29 cellular contexts compared by ENCODE assay signal in the genomic region with DNA sequence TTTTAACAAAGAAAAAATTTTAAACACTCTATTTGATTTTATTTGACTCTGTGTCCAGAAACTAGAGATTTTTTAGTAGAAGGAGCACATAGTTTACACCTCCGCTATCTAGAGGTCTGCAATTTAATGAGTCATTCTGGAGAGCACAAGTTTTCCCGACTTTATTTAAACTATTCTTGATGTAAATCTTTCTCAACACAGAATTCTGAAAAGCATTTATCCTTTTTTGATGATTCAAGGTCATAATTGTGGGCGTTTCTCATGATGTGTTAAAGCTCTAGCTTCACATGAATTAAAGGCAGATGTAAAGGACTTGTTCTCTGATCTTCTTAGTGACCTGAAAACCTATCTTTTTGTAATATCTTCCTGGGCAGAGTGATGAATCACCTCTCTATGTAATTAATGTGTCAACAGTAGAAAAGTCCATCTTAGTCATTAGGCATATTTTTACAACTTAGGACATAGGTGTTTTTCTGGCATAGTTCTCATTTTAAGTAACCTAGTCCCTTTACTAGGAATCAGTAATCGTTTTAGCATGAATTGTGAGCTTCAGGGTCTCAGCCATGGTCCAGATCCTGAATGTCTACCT.
A peak's percentile ranks its signal among the peaks of the same experiment; 100 is the strongest.
DNase-seq lines count a peak whose midpoint lies in the region; ATAC-seq, FAIRE-seq and TF ChIP-seq lines count a peak whose summit lies in the region.
"Had no signal": no experiment of that assay in that cellular context is flagged by ENCODE, and none has a peak within 500 bp of the region (broad histone marks: within the 10 kb centered on the region; RNA-seq: fewer than 3 reads in every experiment).

No MANE protein-coding gene starts in this region.

- no peak overlapping the region for H3K27ac ChIP-seq in astrocyte (ENCODE audit: low read depth, low read length)
- H3K27ac ChIP-seq: BLaER1 treated with 17β-estradiol and CSF1 and Interleukin-3, amounts not matched to agents 10 nM and 100 nM; gastrocnemius medialis; parathyroid adenoma; suprapubic skin had no signal

- H3K4me3 ChIP-seq in astrocyte (ENCODE audit: insufficient read depth, low read depth, low read length): no peak overlapping the region
- H3K4me3 ChIP-seq: BLaER1 treated with 17β-estradiol and CSF1 and Interleukin-3, amounts not matched to agents 10 nM and 100 nM; gastrocnemius medialis; K562; mucosa of descending colon; suprapubic skin had no signal

- H3K27me3 ChIP-seq in astrocyte (ENCODE audit: insufficient read depth, low read length): no peaks in the 10 kb centered on the region
- H3K27me3 ChIP-seq: BLaER1 treated with 17β-estradiol and CSF1 and Interleukin-3, amounts not matched to agents 10 nM and 100 nM; gastrocnemius medialis; suprapubic skin had no signal

- H3K36me3 Mint-ChIP-seq in astrocyte (ENCODE audit: low read depth, unreplicated experiment): no peaks in the 10 kb centered on the region
- H3K36me3 Mint-ChIP-seq: stimulated activated memory B cell treated with anti-CD40 and anti-IgM and Interleukin-4, amounts not matched to agents 10 μg/mL and 1 μg/mL and 100 μg/mL, for 72 hours had no signal

- no peaks in the 10 kb centered on the region for H3K9me3 ChIP-seq in astrocyte (ENCODE audit: insufficient read depth, low read depth, low read length)
- H3K9me3 ChIP-seq: BLaER1 treated with 17β-estradiol and CSF1 and Interleukin-3, amounts not matched to agents 10 nM and 100 nM; Caco-2; gastrocnemius medialis; mucosa of descending colon; suprapubic skin had no signal

- H3K4me1 Mint-ChIP-seq in astrocyte (ENCODE audit: low read depth, unreplicated experiment): peaks cover 4% of the 10 kb centered on the region
- H3K4me1 Mint-ChIP-seq: stimulated activated memory B cell treated with anti-CD40 and anti-IgM and Interleukin-4, amounts not matched to agents 10 μg/mL and 1 μg/mL and 100 μg/mL, for 72 hours had no signal

- peak; percentile 38 for DNase-seq in EL
- DNase-seq in M059J (ENCODE audit: low read depth): peak; percentile 71
- peak; percentile 60 for DNase-seq in astrocyte (ENCODE audit: low read depth)
- DNase-seq in kidney glomerular epithelial cell (lab: John Stamatoyannopoulos, UW): peak; percentile 16
- DNase-seq in LoVo (ENCODE audit: low spot score): no peak
- DNase-seq in ureter (ENCODE audit: low spot score): no peak
- DNase-seq: activated CD4-positive, alpha-beta T cell treated with anti-CD3 and anti-CD28 coated beads for 4 hours; activated CD8-positive, alpha-beta memory T cell treated with anti-CD3 and anti-CD28 coated beads for 24 hours; activated naive CD4-positive, alpha-beta T cell treated with Interleukin-2 at 50 U/mL for 16 hours; activated T-cell treated with anti-CD3 and anti-CD28 coated beads, Interleukin-2, amount 50 U/mL, for 24 hours; Caco-2; caudate nucleus; gastrocnemius medialis; islet precursor cell; mucosa of descending colon; NCI-H1694 treated with DMSO at 0.1 percent for 48 hours; NCI-H2171 treated with DMSO at 0.1 percent for 48 hours; NCI-H526; right cardiac atrium; stimulated activated CD4-positive, alpha-beta T cell treated with anti-CD3 and anti-CD28 coated beads, Interleukin-4, amount 100 ng/mL, for 1 hour; T-helper 2 cell had no signal

- no peak overlapping the region for H3K27ac Mint-ChIP-seq in astrocyte (ENCODE audit: unreplicated experiment)
- H3K27ac Mint-ChIP-seq: activated T-cell treated with anti-CD3 and anti-CD28 coated beads, Interleukin-2, amount 50 U/mL, for 24 hours; stimulated activated memory B cell treated with anti-CD40 and anti-IgM and Interleukin-4, amounts not matched to agents 10 μg/mL and 1 μg/mL and 100 μg/mL, for 72 hours had no signal

- no peak overlapping the region for H3K4me3 Mint-ChIP-seq in astrocyte (ENCODE audit: unreplicated experiment)
- H3K4me3 Mint-ChIP-seq: activated T-cell treated with anti-CD3 and anti-CD28 coated beads, Interleukin-2, amount 50 U/mL, for 24 hours; stimulated activated memory B cell treated with anti-CD40 and anti-IgM and Interleukin-4, amounts not matched to agents 10 μg/mL and 1 μg/mL and 100 μg/mL, for 72 hours had no signal

- no peak for FAIRE-seq in astrocyte (lab: Jason Lieb, UNC)
- FAIRE-seq: K562 had no signal

- no peaks in the 10 kb centered on the region for H3K36me3 ChIP-seq in astrocyte (ENCODE audit: insufficient read depth, low read length)
- H3K36me3 ChIP-seq: BLaER1 treated with 17β-estradiol and CSF1 and Interleukin-3, amounts not matched to agents 10 nM and 100 nM; gastrocnemius medialis; suprapubic skin had no signal

- H2AFZ ChIP-seq in astrocyte (ENCODE audit: low read depth, low read length): no peak overlapping the region
- H2AFZ ChIP-seq: parathyroid adenoma had no signal

- TF ChIP-seq CTCF in astrocyte (IDR thresholded peaks at IDR 0.05; ENCODE audit: insufficient read depth, low read depth, low read length): no peak

- H3K4me1 ChIP-seq in astrocyte (ENCODE audit: insufficient read depth, low read length): no peaks in the 10 kb centered on the region
- H3K4me1 ChIP-seq: Caco-2, gastrocnemius medialis, parathyroid adenoma, suprapubic skin had no signal

- peak overlapping the region; percentile 23 for H3K4me2 ChIP-seq in astrocyte (ENCODE audit: low read length)
- H3K4me2 ChIP-seq: BLaER1 treated with 17β-estradiol and CSF1 and Interleukin-3, amounts not matched to agents 10 nM and 100 nM had no signal

- ATAC-seq in HG02938 (IDR thresholded peaks at IDR 0.05; ENCODE audit: unreplicated experiment) (no peak), GM21360 (IDR thresholded peaks at IDR 0.05; ENCODE audit: unreplicated experiment) (no peak)
- ATAC-seq: gastrocnemius medialis; K562; mucosa of descending colon; right cardiac atrium; SK-N-SH treated with all-trans-retinoic acid at 6 μM for 48 hours; stimulated activated memory B cell treated with anti-CD40 and anti-IgM and Interleukin-4, amounts not matched to agents 10 μg/mL and 1 μg/mL and 100 μg/mL, for 72 hours had no signal

- H3K27me3 Mint-ChIP-seq in astrocyte (ENCODE audit: low read depth, unreplicated experiment): no peaks in the 10 kb centered on the region

- H4K20me1 ChIP-seq in astrocyte (ENCODE audit: insufficient read depth, low read length): no peaks in the 10 kb centered on the region
- H4K20me1 ChIP-seq: BLaER1 treated with 17β-estradiol and CSF1 and Interleukin-3, amounts not matched to agents 10 nM and 100 nM had no signal

- no peaks in the 10 kb centered on the region for H3K9me3 Mint-ChIP-seq in astrocyte (ENCODE audit: unreplicated experiment)
- H3K9me3 Mint-ChIP-seq: activated T-cell treated with anti-CD3 and anti-CD28 coated beads, Interleukin-2, amount 50 U/mL, for 24 hours; stimulated activated memory B cell treated with anti-CD40 and anti-IgM and Interleukin-4, amounts not matched to agents 10 μg/mL and 1 μg/mL and 100 μg/mL, for 72 hours had no signal

- H3K9ac ChIP-seq in astrocyte (ENCODE audit: low read length): no peak overlapping the region
- H3K9ac ChIP-seq: BLaER1 treated with 17β-estradiol and CSF1 and Interleukin-3, amounts not matched to agents 10 nM and 100 nM; parathyroid adenoma had no signal

- no peaks in the 10 kb centered on the region for H3K79me2 ChIP-seq in astrocyte (ENCODE audit: insufficient read depth, low read length)
- H3K79me2 ChIP-seq: parathyroid adenoma had no signal

Comparison
In these comparisons a context has a peak if more than half of its experiments do, and no peak if none do; other contexts are left out.
1. DNase-seq: peak in EL (single experiment), M059J (single experiment), astrocyte (single experiment) and kidney glomerular epithelial cell (single experiment); none in LoVo (single experiment) and ureter (single experiment).